ENCODE assay signal across 30 cellular contexts in the genomic region with DNA sequence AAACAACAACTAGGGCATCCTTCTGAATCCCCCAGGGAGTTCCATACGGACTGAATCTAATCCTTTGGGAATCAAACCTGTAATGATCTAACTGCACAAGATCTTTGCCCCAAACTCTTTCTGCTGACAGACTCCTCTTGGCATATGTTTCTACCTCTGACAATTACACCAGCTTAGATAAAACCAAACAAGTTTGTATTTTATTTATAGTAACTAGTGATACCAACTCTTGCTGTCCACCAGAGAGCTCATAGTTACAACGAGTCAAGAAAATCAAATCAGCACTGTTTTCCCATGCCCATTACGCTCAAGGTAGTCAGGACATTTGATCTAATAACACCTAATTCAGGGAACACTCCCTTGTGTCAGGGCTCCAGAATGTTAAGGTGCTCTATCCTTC.
"Had no signal": no experiment of that assay in that cellular context is flagged by ENCODE, and none has a peak within 500 bp of the region (broad histone marks: within the 10 kb centered on the region; RNA-seq: fewer than 3 reads in every experiment).

No MANE protein-coding gene starts in this region.

- H3K9me3 ChIP-seq: ascending aorta had no signal

- H3K4me3 ChIP-seq: ascending aorta, cardiac muscle cell had no signal

- H3K27ac ChIP-seq: ascending aorta, cardiac muscle cell, WERI-Rb-1 had no signal

- DNase-seq: activated CD4-positive, alpha-beta memory T cell treated with anti-CD3 and anti-CD28 coated beads, Interleukin-2, amount 10 ng/mL, durations not matched to agents 7 days and 5 days; activated CD4-positive, alpha-beta T cell treated with anti-CD3 and anti-CD28 coated beads for 1 hour; activated CD4-positive, alpha-beta T cell treated with anti-CD3 and anti-CD28 coated beads for 36 hours; activated CD4-positive, alpha-beta T cell treated with anti-CD3 and anti-CD28 coated beads for 48 hours; activated CD4-positive, alpha-beta T cell treated with anti-CD3 and anti-CD28 coated beads, Interleukin-2, amount 10 ng/mL, durations not matched to agents 7 days and 5 days; activated CD4-positive, alpha-beta T cell treated with anti-CD3 and anti-CD28 coated beads, Interleukin-2, amount 50 U/mL, for 48 hours; activated CD4-positive, CD25-positive, alpha-beta regulatory T cell; activated CD8-positive, alpha-beta memory T cell treated with anti-CD3 and anti-CD28 coated beads for 24 hours; activated CD8-positive, alpha-beta memory T cell treated with anti-CD3 and anti-CD28 coated beads, Interleukin-2, amount 10 ng/mL, durations not matched to agents 7 days and 5 days; activated CD8-positive, alpha-beta memory T cell treated with anti-CD3 and anti-CD28 coated beads, Interleukin-2, amount 50 U/mL, for 48 hours; activated CD8-positive, alpha-beta T cell treated with anti-CD3 and anti-CD28 coated beads, Interleukin-2, amount 10 ng/mL, durations not matched to agents 7 days and 5 days; activated effector memory CD4-positive, alpha-beta T cell treated with Interleukin-2 at 50 U/mL for 16 hours; activated gamma-delta T cell; activated naive CD4-positive, alpha-beta T cell treated with anti-CD3 and anti-CD28 coated beads, Interleukin-2, amount 10 ng/mL, durations not matched to agents 7 days and 5 days; activated naive CD4-positive, alpha-beta T cell treated with Interleukin-2 at 50 U/mL for 16 hours; activated naive CD8-positive, alpha-beta T cell treated with anti-CD3 and anti-CD28 coated beads, Interleukin-2, amount 10 ng/mL, durations not matched to agents 7 days and 5 days; activated naive CD8-positive, alpha-beta T cell treated with anti-CD3 and anti-CD28 coated beads, Interleukin-2, amount 50 U/mL, for 24 hours; activated T-cell treated with anti-CD3 and anti-CD28 coated beads, Interleukin-2, amount 50 U/mL, for 24 hours; activated T-cell treated with anti-CD3 and anti-CD28 coated beads, Interleukin-2, amount 50 U/mL, for 48 hours; amygdala; anterior cingulate cortex; central memory CD4-positive, alpha-beta T cell; T-helper 1 cell; T-helper 2 cell; T-helper 9 cell; WERI-Rb-1 had no signal

- H3K27me3 ChIP-seq: ascending aorta had no signal

- H3K36me3 ChIP-seq: ascending aorta, cardiac muscle cell, WERI-Rb-1 had no signal

- ATAC-seq: activated CD4-positive, alpha-beta T cell treated with anti-CD3 and anti-CD28 coated beads for 36 hours; activated CD4-positive, CD25-positive, alpha-beta regulatory T cell treated with anti-CD3 and anti-CD28 coated beads, Interleukin-2, amount 50 U/mL, for 24 hours; activated CD8-positive, alpha-beta T cell treated with anti-CD3 and anti-CD28 coated beads, Interleukin-2, amount 10 ng/mL, durations not matched to agents 7 days and 5 days; activated naive CD8-positive, alpha-beta T cell treated with anti-CD3 and anti-CD28 coated beads, Interleukin-2, amount 50 U/mL, for 24 hours; WTC11 had no signal

- H3K4me1 ChIP-seq: ascending aorta had no signal
